ENCODE assay signal across 19 cellular contexts in genomic region chr6:51300510-51300909, GRCh38.
DNase-seq lines count a peak whose midpoint lies in the region; ATAC-seq and TF ChIP-seq lines count a peak whose summit lies in the region.
"Had no signal": no experiment of that assay in that cellular context is flagged by ENCODE, and none has a peak within 500 bp of the region (broad histone marks: within the 10 kb centered on the region; RNA-seq: fewer than 3 reads in every experiment).

No MANE protein-coding gene starts in this region.

- TF ChIP-seq POLR2A in suprapubic skin (IDR thresholded peaks at IDR 0.05), result no peak

- ATAC-seq in GM19025 (IDR thresholded peaks at IDR 0.05; ENCODE audit: low read depth, unreplicated experiment) (peak; percentile 43), HG02938 (IDR thresholded peaks at IDR 0.05; ENCODE audit: unreplicated experiment) (peak; percentile 72), HG03565 (IDR thresholded peaks at IDR 0.05; ENCODE audit: unreplicated experiment) (peak; percentile 41), HG03025 (IDR thresholded peaks at IDR 0.05; ENCODE audit: low FRiP score, unreplicated experiment) (no peak), HG02884 (IDR thresholded peaks at IDR 0.05; ENCODE audit: unreplicated experiment) (no peak)
- ATAC-seq: K562 had no signal

- H3K4me3 ChIP-seq in suprapubic skin, result no peak overlapping the region
- H3K4me3 ChIP-seq: K562, SJCRH30 had no signal

- H3K4me1 ChIP-seq in suprapubic skin, result peaks cover 12% of the 10 kb centered on the region
- H3K4me1 ChIP-seq: BE2C, SJCRH30 had no signal

- no peak for TF ChIP-seq CTCF in suprapubic skin (IDR thresholded peaks at IDR 0.05)

- H3K36me3 ChIP-seq in suprapubic skin, result no peaks in the 10 kb centered on the region
- H3K36me3 ChIP-seq: BE2C, SJCRH30 had no signal

- peak overlapping the region; percentile 42 for H3K27ac ChIP-seq in suprapubic skin
- no peak overlapping the region for H3K27ac ChIP-seq in caudate nucleus (ENCODE audit: low read depth, low read length)
- H3K27ac ChIP-seq: SJCRH30 had no signal

- no peak for DNase-seq in suprapubic skin (ENCODE audit: low spot score in 2 of 2)
- DNase-seq in activated CD4-positive, alpha-beta T cell treated with anti-CD3 and anti-CD28 coated beads, Interleukin-2, amount 50 U/mL, for 1 hour, result no peak
- DNase-seq in caudate nucleus (lab: John Stamatoyannopoulos, UW), result no peak
- DNase-seq: BE2C; CD4-positive, alpha-beta memory T cell; DND-41; GDM1; HFFc6; NCI-H1436 treated with DMSO at 0.1 percent for 48 hours; NCI-H2081; NCI-H526 treated with DMSO at 0.1 percent for 48 hours; RPMI8226; SJCRH30 had no signal

- H3K27me3 ChIP-seq in suprapubic skin, result no peaks in the 10 kb centered on the region
- H3K27me3 ChIP-seq: BE2C, SJCRH30 had no signal

- no peaks in the 10 kb centered on the region for H3K9me3 ChIP-seq in suprapubic skin
- H3K9me3 ChIP-seq: BE2C, SJCRH30 had no signal

- no peak for TF ChIP-seq EP300 in suprapubic skin (IDR thresholded peaks at IDR 0.05)

Comparison
In these comparisons a context has a peak if more than half of its experiments do, and no peak if none do; other contexts are left out.
1. ATAC-seq: peak in GM19025 (single experiment), HG02938 (single experiment) and HG03565 (single experiment); none in HG03025 (single experiment) and HG02884 (single experiment).